Comparison of ENCODE assay signal across 8 cellular contexts in the genomic region with DNA sequence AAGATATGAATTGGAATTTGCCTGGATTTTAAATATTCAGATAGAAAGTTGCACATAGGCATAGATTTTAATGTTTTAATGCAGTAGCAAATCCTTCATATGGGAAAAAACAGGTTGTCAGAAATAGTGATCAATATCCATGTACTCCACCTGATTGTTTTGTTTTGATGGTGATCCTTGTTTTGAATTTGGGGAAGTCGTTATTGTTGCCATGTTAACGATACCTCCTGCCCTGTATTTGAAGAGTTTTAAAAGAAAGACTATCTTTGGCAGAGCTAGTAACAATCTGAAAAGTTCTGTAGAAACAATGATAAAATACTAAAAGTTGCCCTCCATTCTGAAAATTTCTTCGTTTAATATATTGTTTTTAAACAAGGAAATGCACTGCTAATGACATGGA. TPM values are rescaled to one million over a fixed set of nuclear protein-coding genes. Genes with fewer than 3 reads are reported as not detected.
DNase-seq lines count a peak whose midpoint lies in the region; ATAC-seq and TF ChIP-seq lines count a peak whose summit lies in the region.

No MANE protein-coding gene starts in this region.

- no peaks in the 10 kb centered on the region for H3K27me3 ChIP-seq in tibial artery

- no peak for ATAC-seq in GM18498 (IDR thresholded peaks at IDR 0.05; ENCODE audit: unreplicated experiment)
- ATAC-seq in HG02970 (IDR thresholded peaks at IDR 0.05; ENCODE audit: low FRiP score, unreplicated experiment) = no peak

- peaks cover 0 to 44% (median 14%) of the 10 kb centered on the region in 4 donors for H3K4me1 ChIP-seq in tibial artery

- CTCF ChIA-PET in activated CD4-positive, alpha-beta memory T cell treated with anti-CD3 and anti-CD28 coated beads for 36 hours (lab: Charles Lee) = interaction anchor here (0.8 kb wide), 1 partner anchor 75 kb away, joined by 4 read pairs; no protein-coding TSS in a partner anchor

- no peaks in the 10 kb centered on the region for H3K36me3 ChIP-seq in tibial artery

- H3K4me3 ChIP-seq in tibial artery = peak overlapping the region; percentile 90 to 97

- H3K4me3 Mint-ChIP-seq in activated T-cell treated with anti-CD3 and anti-CD28 coated beads, Interleukin-2, amount 50 U/mL, for 24 hours = peak overlapping the region; percentile 91
- peak overlapping the region; percentile 80 for H3K4me3 Mint-ChIP-seq in activated CD4-positive, alpha-beta memory T cell treated with anti-CD3 and anti-CD28 coated beads for 36 hours
- H3K4me3 Mint-ChIP-seq in immature natural killer cell = peak overlapping the region; percentile 87 to 94 (median 91)

- no peaks in the 10 kb centered on the region for H3K27me3 Mint-ChIP-seq in activated T-cell treated with anti-CD3 and anti-CD28 coated beads, Interleukin-2, amount 50 U/mL, for 24 hours
- H3K27me3 Mint-ChIP-seq in activated CD4-positive, alpha-beta memory T cell treated with anti-CD3 and anti-CD28 coated beads for 36 hours = no peaks in the 10 kb centered on the region
- peaks cover 2 to 8% (median 3%) of the 10 kb centered on the region in 3 donors for H3K27me3 Mint-ChIP-seq in immature natural killer cell (ENCODE audit: low read depth in 3 of 3)

- peaks cover 67% of the 10 kb centered on the region for H3K4me1 Mint-ChIP-seq in activated T-cell treated with anti-CD3 and anti-CD28 coated beads, Interleukin-2, amount 50 U/mL, for 24 hours (ENCODE audit: low read depth)
- peaks cover 45% of the 10 kb centered on the region for H3K4me1 Mint-ChIP-seq in activated CD4-positive, alpha-beta memory T cell treated with anti-CD3 and anti-CD28 coated beads for 36 hours (ENCODE audit: low read depth)
- peaks cover 55 to 63% of the 10 kb centered on the region in 2 donors for H3K4me1 Mint-ChIP-seq in immature natural killer cell

- no peak for DNase-seq in activated T-cell treated with anti-CD3 and anti-CD28 coated beads, Interleukin-2, amount 50 U/mL, for 24 hours
- no peak for DNase-seq in activated T-cell treated with anti-CD3 and anti-CD28 coated beads, Interleukin-2, amount 50 U/mL, for 1 hour
- no peak for DNase-seq in activated CD4-positive, alpha-beta memory T cell treated with anti-CD3 and anti-CD28 coated beads for 36 hours
- DNase-seq in immature natural killer cell (no peak), tibial artery (no peak), hippocampal formation (lab: John Stamatoyannopoulos, UW) (no peak)

- H3K27ac ChIP-seq in tibial artery = peak overlapping the region; percentile 98

- no peaks in the 10 kb centered on the region for H3K9me3 ChIP-seq in tibial artery

- POLR2A ChIA-PET in activated CD4-positive, alpha-beta memory T cell treated with anti-CD3 and anti-CD28 coated beads for 36 hours (lab: Charles Lee) = no interaction called here

- H3K9me3 Mint-ChIP-seq in activated T-cell treated with anti-CD3 and anti-CD28 coated beads, Interleukin-2, amount 50 U/mL, for 24 hours = no peaks in the 10 kb centered on the region
- no peaks in the 10 kb centered on the region for H3K9me3 Mint-ChIP-seq in activated CD4-positive, alpha-beta memory T cell treated with anti-CD3 and anti-CD28 coated beads for 36 hours
- no peaks in the 10 kb centered on the region for H3K9me3 Mint-ChIP-seq in immature natural killer cell

- H3K27ac Mint-ChIP-seq in activated T-cell treated with anti-CD3 and anti-CD28 coated beads, Interleukin-2, amount 50 U/mL, for 24 hours = peak overlapping the region; percentile 90
- peak overlapping the region; percentile 65 for H3K27ac Mint-ChIP-seq in activated CD4-positive, alpha-beta memory T cell treated with anti-CD3 and anti-CD28 coated beads for 36 hours
- peak overlapping the region; percentile 85 to 95 (median 92) for H3K27ac Mint-ChIP-seq in immature natural killer cell

- no peak for TF ChIP-seq CTCF in tibial artery (IDR thresholded peaks at IDR 0.05)

- intact Hi-C loops in activated CD4-positive, alpha-beta memory T cell treated with anti-CD3 and anti-CD28 coated beads for 36 hours (cut with micrococcal nuclease) = no loop called here
- intact Hi-C loops in tibial artery (cut with DNase I; ENCODE audit: low total_unique reads) = no loop called here

- H3K36me3 Mint-ChIP-seq in activated T-cell treated with anti-CD3 and anti-CD28 coated beads, Interleukin-2, amount 50 U/mL, for 24 hours (ENCODE audit: low read depth) = peaks cover 12% of the 10 kb centered on the region
- no peaks in the 10 kb centered on the region for H3K36me3 Mint-ChIP-seq in activated CD4-positive, alpha-beta memory T cell treated with anti-CD3 and anti-CD28 coated beads for 36 hours
- no peaks in the 10 kb centered on the region for H3K36me3 Mint-ChIP-seq in immature natural killer cell

RNA-seq across cellular contexts. Expression of a gene that starts 1.1 kb away (rescaled TPM):
- 10 to 100 TPM; 31.7 to 34.2 TPM for total RNA-seq in activated CD4-positive, alpha-beta memory T cell treated with anti-CD3 and anti-CD28 coated beads for 36 hours
- 10 to 100 TPM in 2 of 3 donors, 1 to 10 TPM in 1; 4.3 to 74.5 (median 13.5) TPM for polyA plus RNA-seq in immature natural killer cell
